In genomic region chr12:8609061-8609570, GRCh38 we compare ENCODE assay signal across 8 cellular contexts. TPM values are rescaled to one million over a fixed set of nuclear protein-coding genes. Genes with fewer than 3 reads are reported as not detected.
A peak's percentile ranks its signal among the peaks of the same experiment; 100 is the strongest.
DNase-seq lines count a peak whose midpoint lies in the region; ATAC-seq and TF ChIP-seq lines count a peak whose summit lies in the region.

No MANE protein-coding gene starts in this region.

- H3K79me2 ChIP-seq in DND-41 (ENCODE audit: insufficient read depth, low read length) = no peaks in the 10 kb centered on the region

- intact Hi-C loops in left ventricle myocardium inferior (cut with micrococcal nuclease) = loop anchor here (5.0 kb wide), 1 partner anchor 62 kb away; no protein-coding TSS in a partner anchor

- no peaks in the 10 kb centered on the region for H3K9me3 ChIP-seq in DND-41 (ENCODE audit: insufficient read depth, low read length, severe bottlenecking)
- no peaks in the 10 kb centered on the region for H3K9me3 ChIP-seq in left ventricle myocardium inferior (replicated peaks)

- H3K27me3 ChIP-seq in DND-41 (ENCODE audit: insufficient read depth, low read length, poor library complexity) (peaks cover 14% of the 10 kb centered on the region), left ventricle myocardium inferior (ENCODE audit: low read depth) (peaks cover 17% of the 10 kb centered on the region)

- no peak overlapping the region for H3K4me2 ChIP-seq in DND-41 (ENCODE audit: insufficient read depth, low read length)

- H3K4me1 Mint-ChIP-seq in WTC11 = peaks cover 34% of the 10 kb centered on the region
- H3K4me1 Mint-ChIP-seq in stimulated activated memory B cell treated with anti-CD40 and anti-IgM and Interleukin-4, amounts not matched to agents 10 μg/mL and 1 μg/mL and 100 μg/mL, for 72 hours = peaks cover 46% of the 10 kb centered on the region
- peaks cover 10% of the 10 kb centered on the region for H3K4me1 Mint-ChIP-seq in stimulated activated effector memory CD8-positive, alpha-beta T cell treated with anti-CD3 and anti-CD28 coated beads, Interleukin-12 subunit alpha, Interleukin-12 subunit beta, amount 100 ng/mL, for 72 hours

- H3K4me1 ChIP-seq in DND-41 (ENCODE audit: insufficient read depth, low read length) (no peaks in the 10 kb centered on the region), left ventricle myocardium inferior (no peaks in the 10 kb centered on the region)

- no peaks in the 10 kb centered on the region for H3K36me3 Mint-ChIP-seq in WTC11
- H3K36me3 Mint-ChIP-seq in stimulated activated memory B cell treated with anti-CD40 and anti-IgM and Interleukin-4, amounts not matched to agents 10 μg/mL and 1 μg/mL and 100 μg/mL, for 72 hours = peaks cover 21% of the 10 kb centered on the region
- no peaks in the 10 kb centered on the region for H3K36me3 Mint-ChIP-seq in stimulated activated effector memory CD8-positive, alpha-beta T cell treated with anti-CD3 and anti-CD28 coated beads, Interleukin-12 subunit alpha, Interleukin-12 subunit beta, amount 100 ng/mL, for 72 hours

- CTCF ChIA-PET in WTC11 (lab: Charles Lee) = interaction anchor here (0.6 to 5.9 kb wide), 28 partner anchors 9 to 442 kb away, joined by 3 to 67 read pairs (median 4); partner anchors contain the start of gene A2ML1

- no peak overlapping the region for H3K4me3 Mint-ChIP-seq in WTC11
- peak overlapping the region; percentile 86 for H3K4me3 Mint-ChIP-seq in stimulated activated memory B cell treated with anti-CD40 and anti-IgM and Interleukin-4, amounts not matched to agents 10 μg/mL and 1 μg/mL and 100 μg/mL, for 72 hours
- H3K4me3 Mint-ChIP-seq in stimulated activated effector memory CD8-positive, alpha-beta T cell treated with anti-CD3 and anti-CD28 coated beads, Interleukin-12 subunit alpha, Interleukin-12 subunit beta, amount 100 ng/mL, for 72 hours = no peak overlapping the region

- H3K27ac ChIP-seq in 22Rv1 (no peak overlapping the region), DND-41 (ENCODE audit: low read length) (no peak overlapping the region), left ventricle myocardium inferior (replicated peaks) (no peak overlapping the region)

- peaks cover 6% of the 10 kb centered on the region for H3K27me3 Mint-ChIP-seq in WTC11 (ENCODE audit: low read depth)
- peaks cover 5% of the 10 kb centered on the region for H3K27me3 Mint-ChIP-seq in stimulated activated memory B cell treated with anti-CD40 and anti-IgM and Interleukin-4, amounts not matched to agents 10 μg/mL and 1 μg/mL and 100 μg/mL, for 72 hours

- H3K4me3 ChIP-seq in DND-41 (ENCODE audit: low read depth in 1 of 2, low read length in 2 of 2) = no peak overlapping the region
- H3K4me3 ChIP-seq in left ventricle myocardium inferior = no peak overlapping the region

- H2AFZ ChIP-seq in DND-41 (ENCODE audit: low read depth, low read length) = no peak overlapping the region

- POLR2A ChIA-PET in WTC11 (lab: Charles Lee) = no interaction called here

- H3K27ac Mint-ChIP-seq in WTC11 = no peak overlapping the region
- peak overlapping the region; percentile 79 for H3K27ac Mint-ChIP-seq in stimulated activated memory B cell treated with anti-CD40 and anti-IgM and Interleukin-4, amounts not matched to agents 10 μg/mL and 1 μg/mL and 100 μg/mL, for 72 hours
- H3K27ac Mint-ChIP-seq in stimulated activated effector memory CD8-positive, alpha-beta T cell treated with anti-CD3 and anti-CD28 coated beads, Interleukin-12 subunit alpha, Interleukin-12 subunit beta, amount 100 ng/mL, for 72 hours = no peak overlapping the region

- H3K36me3 ChIP-seq in DND-41 (ENCODE audit: insufficient read depth, low read length) (no peaks in the 10 kb centered on the region), left ventricle myocardium inferior (no peaks in the 10 kb centered on the region)

- no peaks in the 10 kb centered on the region for H4K20me1 ChIP-seq in DND-41 (ENCODE audit: insufficient read depth, low read length)

- peak; percentile 94 for TF ChIP-seq CTCF in 22Rv1 (IDR thresholded peaks at IDR 0.05)
- peak; percentile 67 for TF ChIP-seq CTCF in DND-41 (IDR thresholded peaks at IDR 0.05; ENCODE audit: borderline replicate concordance, extremely low read depth, low read length, poor library complexity, severe bottlenecking)
- TF ChIP-seq CTCF in WTC11 (IDR thresholded peaks at IDR 0.05) = peak; percentile 37; the same call in 1 of the 2 replicates
- peak; percentile 78 for TF ChIP-seq CTCF in left ventricle myocardium inferior (IDR thresholded peaks at IDR 0.05; ENCODE audit: borderline replicate concordance)

- no peaks in the 10 kb centered on the region for H3K9me3 Mint-ChIP-seq in WTC11
- H3K9me3 Mint-ChIP-seq in stimulated activated memory B cell treated with anti-CD40 and anti-IgM and Interleukin-4, amounts not matched to agents 10 μg/mL and 1 μg/mL and 100 μg/mL, for 72 hours = no peaks in the 10 kb centered on the region
- no peaks in the 10 kb centered on the region for H3K9me3 Mint-ChIP-seq in stimulated activated effector memory CD8-positive, alpha-beta T cell treated with anti-CD3 and anti-CD28 coated beads, Interleukin-12 subunit alpha, Interleukin-12 subunit beta, amount 100 ng/mL, for 72 hours

- no peak overlapping the region for H3K9ac ChIP-seq in DND-41 (ENCODE audit: low read depth, low read length)

- DNase-seq in DND-41 (no peak), NAMALWA (ENCODE audit: low spot score) (peak; percentile 78), WTC11 (ENCODE audit: low spot score) (peak; percentile 33), left ventricle myocardium inferior (no peak)
- DNase-seq in stimulated activated effector memory CD8-positive, alpha-beta T cell treated with anti-CD3 and anti-CD28 coated beads, Interleukin-12 subunit alpha, Interleukin-12 subunit beta, amount 100 ng/mL, for 72 hours (ENCODE audit: low spot score in 2 of 2) = no peak

- ATAC-seq in DND-41 (ENCODE audit: insufficient read depth, low read depth) = no peak
- ATAC-seq in WTC11 = peak; percentile 61
- ATAC-seq in stimulated activated memory B cell treated with anti-CD40 and anti-IgM and Interleukin-4, amounts not matched to agents 10 μg/mL and 1 μg/mL and 100 μg/mL, for 72 hours = peak; percentile 13
- no peak for ATAC-seq in HG02759 (IDR thresholded peaks at IDR 0.05; ENCODE audit: unreplicated experiment)
- ATAC-seq in stimulated activated effector memory CD8-positive, alpha-beta T cell treated with anti-CD3 and anti-CD28 coated beads, Interleukin-12 subunit alpha, Interleukin-12 subunit beta, amount 100 ng/mL, for 72 hours = no peak

TF ChIP-seq in WTC11, 78 proteins besides CTCF, POLR2A, EP300 and RAD21:
- TF ChIP-seq FOXP4 (CRISPR knock-in tag; IDR thresholded peaks at IDR 0.05) = no peak
- no peak for TF ChIP-seq TEAD1 (CRISPR knock-in tag; IDR thresholded peaks at IDR 0.05)
- TF ChIP-seq PREB (CRISPR knock-in tag; IDR thresholded peaks at IDR 0.05; ENCODE audit: borderline replicate concordance) = no peak
- TF ChIP-seq ATF2 (CRISPR knock-in tag; IDR thresholded peaks at IDR 0.05; ENCODE audit: borderline replicate concordance, low read depth) = no peak
- TF ChIP-seq IRF2 (CRISPR knock-in tag; IDR thresholded peaks at IDR 0.05; ENCODE audit: borderline replicate concordance, low read depth) = no peak

RNA-seq across cellular contexts. Expression of gene AICDA, which starts 3.5 kb away (rescaled TPM):
- total RNA-seq in WTC11 (2021) (0.13 TPM in 1 of 3 replicates, not detected in the others), left ventricle myocardium inferior (not detected)

RNA-seq across cellular contexts. Expression of gene MFAP5, which starts 53.5 kb away (rescaled TPM):
- total RNA-seq in WTC11 (2021) (0.69 to 0.96 TPM in 2 of 3 replicates, not detected in the other), left ventricle myocardium inferior (55.8 TPM)

Comparison
In these comparisons a context has a peak if more than half of its experiments do, and no peak if none do; other contexts are left out.
1. CTCF ChIP-seq: peak in every context shown above with its lines; median percentile 94 in 22Rv1; 78 in left ventricle myocardium inferior; 67 in DND-41; 37 in WTC11.
2. ATAC-seq: peak in WTC11 (single experiment) and stimulated activated memory B cell treated with anti-CD40 and anti-IgM and Interleukin-4, amounts not matched to agents 10 μg/mL and 1 μg/mL and 100 μg/mL, for 72 hours (single experiment); none in DND-41 (single experiment), HG02759 (single experiment) and stimulated activated effector memory CD8-positive, alpha-beta T cell treated with anti-CD3 and anti-CD28 coated beads, Interleukin-12 subunit alpha, Interleukin-12 subunit beta, amount 100 ng/mL, for 72 hours (single experiment).
3. DNase-seq: peak in NAMALWA (single experiment) and WTC11 (single experiment); none in DND-41 (single experiment), left ventricle myocardium inferior (single experiment) and stimulated activated effector memory CD8-positive, alpha-beta T cell treated with anti-CD3 and anti-CD28 coated beads, Interleukin-12 subunit alpha, Interleukin-12 subunit beta, amount 100 ng/mL, for 72 hours (0 of 2).
4. RNA of gene MFAP5, which starts 53.5 kb away (total RNA-seq): 55.8 TPM in left ventricle myocardium inferior (single experiment); 0.69 to 0.96 TPM in WTC11; every median in the first group is over 10 times any median in the second.